17 cellular contexts compared by ENCODE assay signal in genomic region chr10:114611617-114612016, GRCh38. TPM values are rescaled to one million over a fixed set of nuclear protein-coding genes. Genes with fewer than 3 reads are reported as not detected.
DNase-seq lines count a peak whose midpoint lies in the region; ATAC-seq and TF ChIP-seq lines count a peak whose summit lies in the region.
"Had no signal": no experiment of that assay in that cellular context is flagged by ENCODE, and none has a peak within 500 bp of the region (broad histone marks: within the 10 kb centered on the region; RNA-seq: fewer than 3 reads in every experiment).

No MANE protein-coding gene starts in this region.

- peak; percentile 18 for DNase-seq in DMS53 treated with DMSO at 0.1 percent for 48 hours (lab: John Stamatoyannopoulos, UW; ENCODE audit: unreplicated experiment)
- DNase-seq in NCI-H524 treated with DMSO at 0.1 percent for 48 hours (lab: John Stamatoyannopoulos, UW) = peak; percentile 14
- DNase-seq in fibroblast of mammary gland (ENCODE audit: low read depth) = peak; percentile 42
- DNase-seq in omental fat pad (ENCODE audit: low spot score) = no peak
- no peak for DNase-seq in H7
- no peak for DNase-seq in H9
- no peak for DNase-seq in activated CD4-positive, alpha-beta T cell treated with anti-CD3 and anti-CD28 coated beads, Interleukin-2, amount 50 U/mL, for 48 hours
- DNase-seq: activated CD4-positive, alpha-beta T cell treated with anti-CD3 and anti-CD28 coated beads, Interleukin-2, amount 50 U/mL, for 1 hour; activated naive CD4-positive, alpha-beta T cell treated with anti-CD3 and anti-CD28 coated beads for 36 hours; activated T-cell treated with anti-CD3 and anti-CD28 coated beads for 4 hours; DMS 273 treated with DMSO at 0.1 percent for 48 hours; Karpas-422; midbrain; NCI-H1436; NCI-H446; substantia nigra had no signal

- no peak overlapping the region for H3K23ac ChIP-seq in H9 (ENCODE audit: insufficient read length, low read depth, low read length)

- no peak overlapping the region for H2AFZ ChIP-seq in H9 (ENCODE audit: low read length)

- no peak overlapping the region for H3K4me3 ChIP-seq in fibroblast of mammary gland (ENCODE audit: control insufficient read depth, low read depth, low read length)
- no peak overlapping the region for H3K4me3 ChIP-seq in H7 (ENCODE audit: insufficient read depth, low read depth, low read length)

- no peak overlapping the region for H3K27ac ChIP-seq in H9 (ENCODE audit: insufficient read length, low read depth, low read length)

- no peak overlapping the region for H3K14ac ChIP-seq in H9 (ENCODE audit: insufficient read depth, low read length)

- H3K9me3 Mint-ChIP-seq in H9 = no peaks in the 10 kb centered on the region
- H3K9me3 Mint-ChIP-seq: activated naive CD4-positive, alpha-beta T cell treated with anti-CD3 and anti-CD28 coated beads for 36 hours had no signal

- H2BK20ac ChIP-seq in H9 (ENCODE audit: low read depth, low read length, poor library complexity, severe bottlenecking) = no peak overlapping the region

- H3K18ac ChIP-seq in H9 (ENCODE audit: insufficient read length, low read depth, low read length) = no peak overlapping the region

- H3K9ac ChIP-seq in H9 (ENCODE audit: extremely low read depth, insufficient read length, low read length) = no peak overlapping the region

- TF ChIP-seq CTCF in fibroblast of mammary gland (conservative IDR thresholded peaks at IDR 0.05; ENCODE audit: control insufficient read depth, insufficient read depth, low read depth, low read length) (no peak), omental fat pad (IDR thresholded peaks at IDR 0.05) (no peak), H9 (conservative IDR thresholded peaks at IDR 0.05) (no peak)

- H4K5ac ChIP-seq in H9 (ENCODE audit: insufficient read length, low read depth, low read length) = no peak overlapping the region

- no peaks in the 10 kb centered on the region; the same call in 1 of the 2 replicates for H3K27me3 Mint-ChIP-seq in H9 (ENCODE audit: low read depth)

- no peak overlapping the region for H2AK5ac ChIP-seq in H9 (ENCODE audit: insufficient read length, low read length)

- H3K4me1 ChIP-seq in H9 (ENCODE audit: insufficient read depth, low read length) = no peaks in the 10 kb centered on the region

- no peaks in the 10 kb centered on the region for H3K36me3 ChIP-seq in H7 (replicated peaks; ENCODE audit: control insufficient read depth, insufficient read depth, low read length)

- H2BK120ac ChIP-seq in H9 (ENCODE audit: low read depth, low read length, poor library complexity, severe bottlenecking) = no peak overlapping the region

- no peaks in the 10 kb centered on the region for H3K79me1 ChIP-seq in H9 (ENCODE audit: insufficient read depth, low read depth, low read length, poor library complexity, severe bottlenecking)

- H3K79me2 ChIP-seq in H9 (ENCODE audit: insufficient read depth, low read length) = no peaks in the 10 kb centered on the region

- H2BK12ac ChIP-seq in H9 (ENCODE audit: insufficient read length, low read depth, low read length) = no peak overlapping the region

- no peaks in the 10 kb centered on the region for H3K9me3 ChIP-seq in H9 (ENCODE audit: control insufficient read depth, low read depth, low read length)

- H4K20me1 ChIP-seq in H9 (ENCODE audit: control insufficient read depth, insufficient read depth, insufficient read length) = no peaks in the 10 kb centered on the region

- peaks cover 6 to 22% of the 10 kb centered on the region in 2 experiments; a peak in 2 of 4 replicates for H3K4me1 Mint-ChIP-seq in H9

- H3K36me3 Mint-ChIP-seq in H9 (ENCODE audit: insufficient read depth in 1 of 3, low read depth in 3 of 3) = no peaks in the 10 kb centered on the region

- H3K23me2 ChIP-seq in H9 (ENCODE audit: insufficient read length, low read depth, low read length, poor library complexity, severe bottlenecking) = no peaks in the 10 kb centered on the region

- no peak overlapping the region for H3K56ac ChIP-seq in H9 (ENCODE audit: insufficient read length, low read depth, low read length)

- H4K8ac ChIP-seq in H9 (replicated peaks; ENCODE audit: insufficient read length, low read depth, low read length) = no peak overlapping the region

- no peak overlapping the region for H4K91ac ChIP-seq in H9 (ENCODE audit: insufficient read length, low read depth, low read length)

- H3K4me2 ChIP-seq in H9 (ENCODE audit: insufficient read depth, insufficient read length, low read length) = no peak overlapping the region

- ATAC-seq in omental fat pad (ENCODE audit: low FRiP score) = peak; percentile 42
- ATAC-seq: sciatic nerve had no signal

- H3K27me3 ChIP-seq in H7 (ENCODE audit: control insufficient read depth, insufficient read depth, low read length) (no peaks in the 10 kb centered on the region), H9 (ENCODE audit: insufficient read depth, low read length) (no peaks in the 10 kb centered on the region)

- WGBS in H9 (ENCODE audit: extremely low coverage, insufficient read length, low lambda C conversion rate) = no CpG with 5 or more reads among the region's 1 CpG

- H3K4me3 Mint-ChIP-seq in H9 = no peak overlapping the region
- H3K4me3 Mint-ChIP-seq: activated naive CD4-positive, alpha-beta T cell treated with anti-CD3 and anti-CD28 coated beads for 36 hours had no signal

- no peak overlapping the region for H3K4ac ChIP-seq in H9 (ENCODE audit: low read depth, low read length)

- no peak overlapping the region for H3T11ph ChIP-seq in H9 (ENCODE audit: low read length)

- no peak overlapping the region for H2BK5ac ChIP-seq in H9 (ENCODE audit: insufficient read length, low read length)

- peak overlapping the region in 1 of 3 experiments; percentile 48; a peak in 2 of 7 replicates for H3K27ac Mint-ChIP-seq in H9
- H3K27ac Mint-ChIP-seq: activated naive CD4-positive, alpha-beta T cell treated with anti-CD3 and anti-CD28 coated beads for 36 hours had no signal

- no peak overlapping the region for H2BK15ac ChIP-seq in H9 (ENCODE audit: low read depth, low read length)

RNA-seq across cellular contexts. Expression of gene ABLIM1, which starts 46.5 kb away (rescaled TPM):
- total RNA-seq in omental fat pad (100 to 1,000 TPM; 122 to 257 (median 138) TPM), H9 (2021) (31.8 and 32.1 TPM in 2 replicates)
- total RNA-seq in H7 (2014; rRNA removed; shearing (Covaris generic)) = 21.7 and 29.5 TPM in 2 replicates

Comparison
In these comparisons a context has a peak if more than half of its experiments do, and no peak if none do; other contexts are left out.
1. DNase-seq: peak in DMS53 treated with DMSO at 0.1 percent for 48 hours (single experiment), NCI-H524 treated with DMSO at 0.1 percent for 48 hours (single experiment) and fibroblast of mammary gland (single experiment); none in omental fat pad (single experiment), H7 (single experiment), H9 (single experiment) and activated CD4-positive, alpha-beta T cell treated with anti-CD3 and anti-CD28 coated beads, Interleukin-2, amount 50 U/mL, for 48 hours (0 of 2).